8 cellular contexts compared by ENCODE assay signal in genomic region chr1:24909388-24909898, GRCh38. TPM values are rescaled to one million over a fixed set of nuclear protein-coding genes. Genes with fewer than 3 reads are reported as not detected.
DNase-seq lines count a peak whose midpoint lies in the region; ATAC-seq and TF ChIP-seq lines count a peak whose summit lies in the region.

No MANE protein-coding gene starts in this region.

- ATAC-seq in right lobe of liver, result peak; percentile 67 to 83 (median 70)

- no peaks in the 10 kb centered on the region for H3K27me3 ChIP-seq in CD4-positive, alpha-beta memory T cell (ENCODE audit: insufficient read depth, low read length)
- no peaks in the 10 kb centered on the region for H3K27me3 ChIP-seq in right lobe of liver

- H3K9me3 Mint-ChIP-seq in CD4-positive, alpha-beta memory T cell, result peaks cover 0 to 7% (median 0%) of the 10 kb centered on the region in 8 donors
- H3K9me3 Mint-ChIP-seq in chondrocyte (ENCODE audit: low read depth), result peaks cover 3% of the 10 kb centered on the region

- peaks cover 68% of the 10 kb centered on the region for H3K4me1 ChIP-seq in CD4-positive, alpha-beta memory T cell (ENCODE audit: insufficient read depth, low read length)
- no peaks in the 10 kb centered on the region for H3K4me1 ChIP-seq in right lobe of liver

- peak overlapping the region in 2 of 8 donors; percentile 26 to 52 for H3K4me3 Mint-ChIP-seq in CD4-positive, alpha-beta memory T cell
- no peak overlapping the region for H3K4me3 Mint-ChIP-seq in chondrocyte (ENCODE audit: unreplicated experiment)

- H3K4me3 ChIP-seq in CD4-positive, alpha-beta memory T cell (ENCODE audit: low read length in 2 of 2), result no peak overlapping the region
- H3K4me3 ChIP-seq in right lobe of liver, result no peak overlapping the region

- POLR2A ChIA-PET in CD4-positive, alpha-beta memory T cell (lab: Charles Lee; ENCODE audit: partially characterized antibody), result interaction anchor here (14.7 kb wide), 1 partner anchor 17 kb away, joined by 335 read pairs; the partner anchor contains the start of gene RUNX3

- peak overlapping the region; percentile 77 for H3K27ac ChIP-seq in CD4-positive, alpha-beta memory T cell (ENCODE audit: low read depth, low read length)
- H3K27ac ChIP-seq in right lobe of liver, result no peak overlapping the region

- H3K27me3 Mint-ChIP-seq in CD4-positive, alpha-beta memory T cell, result no peaks in the 10 kb centered on the region
- H3K27me3 Mint-ChIP-seq in chondrocyte (ENCODE audit: low read depth), result no peaks in the 10 kb centered on the region

- TF ChIP-seq POLR2A in right lobe of liver (IDR thresholded peaks at IDR 0.05), result no peak

- peak; percentile 74 for TF ChIP-seq CTCF in chondrocyte (IDR thresholded peaks at IDR 0.05)
- TF ChIP-seq CTCF in right lobe of liver (IDR thresholded peaks at IDR 0.05), result peak; percentile 40 to 54 (median 41)

- CTCF ChIA-PET in CD4-positive, alpha-beta memory T cell (lab: Charles Lee; ENCODE audit: partially characterized antibody), result interaction anchor here (1.7 to 3.0 kb wide), 3 partner anchors 12 to 128 kb away, joined by 7 to 17 read pairs (median 15); no protein-coding TSS in a partner anchor

- H3K9me3 ChIP-seq in CD4-positive, alpha-beta memory T cell (ENCODE audit: control insufficient read depth in 1 of 2, low read length in 2 of 2), result no peaks in the 10 kb centered on the region
- H3K9me3 ChIP-seq in right lobe of liver, result no peaks in the 10 kb centered on the region

- intact Hi-C loops in CD4-positive, alpha-beta memory T cell (cut with micrococcal nuclease), result no loop called here
- intact Hi-C loops in right lobe of liver (cut with DNase I), result loop anchor here in 1 of 2 donors (10.0 kb wide), 1 partner anchor 55 kb away; no protein-coding TSS in a partner anchor

- peak overlapping the region; percentile 85 to 100 (median 95) for H3K27ac Mint-ChIP-seq in CD4-positive, alpha-beta memory T cell
- H3K27ac Mint-ChIP-seq in chondrocyte (ENCODE audit: unreplicated experiment), result no peak overlapping the region

- peaks cover 28 to 72% of the 10 kb centered on the region in 2 donors for H3K36me3 Mint-ChIP-seq in CD4-positive, alpha-beta memory T cell
- H3K36me3 Mint-ChIP-seq in chondrocyte (ENCODE audit: low read depth), result no peaks in the 10 kb centered on the region

- peaks cover 71% of the 10 kb centered on the region for H3K36me3 ChIP-seq in CD4-positive, alpha-beta memory T cell (ENCODE audit: insufficient read depth, low read length)
- H3K36me3 ChIP-seq in right lobe of liver, result no peaks in the 10 kb centered on the region

- H3K4me1 Mint-ChIP-seq in CD4-positive, alpha-beta memory T cell, result peaks cover 35 to 72% (median 51%) of the 10 kb centered on the region in 4 donors
- H3K4me1 Mint-ChIP-seq in chondrocyte (ENCODE audit: low read depth), result peaks cover under 1% of the 10 kb centered on the region

- WGBS in right lobe of liver (ENCODE audit: insufficient coverage, low coverage, low lambda C conversion rate, missing lambda C conversion rate), result 41% methylated on average over 15 of the region's 15 CpGs

- peak in 1 of 5 donors; percentile 37 for DNase-seq in CD4-positive, alpha-beta memory T cell
- DNase-seq in NCI-H460 (ENCODE audit: extremely low read depth, low read depth) (peak; percentile 61), chondrocyte (ENCODE audit: low spot score) (peak; percentile 79), right lobe of liver (peak in 2 of 3 donors; percentile 62 to 72), DMS153 (lab: John Stamatoyannopoulos, UW) (no peak), HPDE6-E6E7 (ENCODE audit: extremely low spot score) (no peak), DMS 273 (lab: John Stamatoyannopoulos, UW; ENCODE audit: unreplicated experiment) (no peak), NCI-H2107 treated with DMSO at 0.1 percent for 48 hours (lab: John Stamatoyannopoulos, UW; ENCODE audit: unreplicated experiment) (no peak)

RNA-seq across cellular contexts. Expression of gene RUNX3, which starts 20.6 kb away (rescaled TPM):
- total RNA-seq in CD4-positive, alpha-beta memory T cell, result 100 to 1,000 TPM; 105 to 112 TPM
- 10 to 100 TPM; 12.5 to 50.8 TPM for polyA plus RNA-seq in CD4-positive, alpha-beta memory T cell
- not detected in 2 replicates for total RNA-seq in NCI-H460 (2014; rRNA removed; shearing (Covaris generic))
- polyA plus RNA-seq in NCI-H460 (2014; cell fraction: nucleus; rRNA removed), result 0.04 TPM in 1 of 2 replicates, not detected in the other
- total RNA-seq in chondrocyte (1.8 to 2.9 TPM in 2 of 3 replicates, not detected in the other), right lobe of liver (1 to 10 TPM in 3 of 6 experiments, under 1 TPM in 3; 0.46 to 3.1 (median 0.84) TPM)

Comparison
In these comparisons a context has a peak if more than half of its experiments do, and no peak if none do; other contexts are left out.
1. DNase-seq: peak in NCI-H460 (single experiment), chondrocyte (single experiment) and right lobe of liver (2 of 3); none in DMS153 (single experiment), HPDE6-E6E7 (single experiment), DMS 273 (single experiment) and NCI-H2107 treated with DMSO at 0.1 percent for 48 hours (single experiment).
2. RNA of gene RUNX3, which starts 20.6 kb away (total RNA-seq): 105 to 112 TPM in CD4-positive, alpha-beta memory T cell; 1.8 to 2.9 TPM in chondrocyte, 0.46 to 3.1 TPM in right lobe of liver and not detected in NCI-H460; every median in the first group is over 10 times any median in the second.